Comparison of ENCODE assay signal across 8 cellular contexts in the genomic region with DNA sequence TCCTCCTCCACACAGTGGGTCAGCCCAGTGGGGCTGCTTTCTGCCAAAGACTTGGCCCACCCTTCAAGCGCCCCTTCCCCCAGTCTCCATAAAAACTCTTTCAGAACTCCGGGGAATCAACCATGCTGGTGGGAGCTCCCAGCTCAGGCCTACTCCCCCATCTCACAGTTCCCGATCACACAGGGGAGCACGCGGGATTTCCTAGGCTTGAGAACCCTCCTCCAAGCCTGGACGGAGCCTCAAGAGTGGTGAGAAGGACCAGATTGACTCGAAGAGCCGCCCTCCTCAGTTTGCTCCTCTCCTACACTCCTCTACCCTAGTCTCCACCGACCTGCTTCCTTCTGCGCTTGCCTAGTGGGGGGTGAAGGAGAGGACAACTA.
A peak's percentile ranks its signal among the peaks of the same experiment; 100 is the strongest.
DNase-seq lines count a peak whose midpoint lies in the region; ATAC-seq and TF ChIP-seq lines count a peak whose summit lies in the region.

No MANE protein-coding gene starts in this region.

- peaks cover 35 to 63% of the 10 kb centered on the region in 2 experiments for H3K9me3 Mint-ChIP-seq in H9
- no peaks in the 10 kb centered on the region for H3K9me3 Mint-ChIP-seq in activated B cell treated with CpG ODN at 0.5 μM for 24 hours

- no peak overlapping the region for H2BK12ac ChIP-seq in H9 (ENCODE audit: insufficient read length, low read depth, low read length)

- H4K8ac ChIP-seq in H9 (replicated peaks; ENCODE audit: insufficient read length, low read depth, low read length) = no peak overlapping the region

- H3K18ac ChIP-seq in H9 (ENCODE audit: insufficient read length, low read depth, low read length) = no peak overlapping the region

- no peak overlapping the region for H2AK5ac ChIP-seq in H9 (ENCODE audit: insufficient read length, low read length)

- H3K36me3 ChIP-seq in heart left ventricle (no peaks in the 10 kb centered on the region), skeletal muscle satellite cell (ENCODE audit: insufficient read depth, low read length) (no peaks in the 10 kb centered on the region)

- H3K23me2 ChIP-seq in H9 (ENCODE audit: insufficient read length, low read depth, low read length, poor library complexity, severe bottlenecking) = peaks cover 5% of the 10 kb centered on the region

- DNase-seq in H9 (peak; percentile 37), activated B cell treated with CpG ODN at 0.5 μM for 24 hours (no peak), heart left ventricle (peak in 2 of 5 donors; percentile 13 to 41), T1000 (lab: John Stamatoyannopoulos, UW) (no peak), GM19238 (ENCODE audit: insufficient read length, low spot score) (no peak), HPDE6-E6E7 (ENCODE audit: extremely low spot score) (no peak)
- DNase-seq in activated CD4-positive, alpha-beta T cell treated with anti-CD3 and anti-CD28 coated beads for 48 hours = no peak

- H3K27ac Mint-ChIP-seq in H9 = no peak overlapping the region
- H3K27ac Mint-ChIP-seq in activated B cell treated with CpG ODN at 0.5 μM for 24 hours = no peak overlapping the region

- H2BK20ac ChIP-seq in H9 (ENCODE audit: low read depth, low read length, poor library complexity, severe bottlenecking) = no peak overlapping the region

- H3K56ac ChIP-seq in H9 (ENCODE audit: insufficient read length, low read depth, low read length) = no peak overlapping the region

- H3K4me3 Mint-ChIP-seq in H9 (peak overlapping the region; percentile 63 to 76), activated B cell treated with CpG ODN at 0.5 μM for 24 hours (peak overlapping the region; percentile 83)

- H3T11ph ChIP-seq in H9 (ENCODE audit: low read length) = no peak overlapping the region

- H3K27ac ChIP-seq in H9 (ENCODE audit: insufficient read length, low read depth, low read length) = no peak overlapping the region
- H3K27ac ChIP-seq in heart left ventricle = peak overlapping the region; percentile 76 to 96 (median 88)

- no peaks in the 10 kb centered on the region for H3K79me1 ChIP-seq in H9 (ENCODE audit: insufficient read depth, low read depth, low read length, poor library complexity, severe bottlenecking)

- H3K14ac ChIP-seq in H9 (ENCODE audit: insufficient read depth, low read length) = no peak overlapping the region

- H3K4me1 ChIP-seq in H9 (ENCODE audit: insufficient read depth, low read length) = no peaks in the 10 kb centered on the region
- peaks cover 0 to 14% (median 1%) of the 10 kb centered on the region in 12 donors for H3K4me1 ChIP-seq in heart left ventricle
- peaks cover 18% of the 10 kb centered on the region for H3K4me1 ChIP-seq in skeletal muscle satellite cell (ENCODE audit: control insufficient read depth, insufficient read depth, low read length)

- peak overlapping the region in 11 of 12 donors; percentile 27 to 72 (median 54) for H3K4me3 ChIP-seq in heart left ventricle
- peak overlapping the region; percentile 67 for H3K4me3 ChIP-seq in skeletal muscle satellite cell (ENCODE audit: low read length)

- intact Hi-C loops in activated B cell treated with CpG ODN at 0.5 μM for 24 hours (cut with micrococcal nuclease) (loop anchor here (5.0 kb wide), 2 partner anchors 115 to 245 kb away; partner anchors contain the start of gene SLC16A2), heart left ventricle (cut with DNase I) (loop anchor here in 6 of 10 donors (2.0 to 10.0 kb wide), 6 partner anchors 112 to 245 kb away; partner anchors contain the start of gene SLC16A2 (in 4 of the 6))

- H4K5ac ChIP-seq in H9 (ENCODE audit: insufficient read length, low read depth, low read length) = no peak overlapping the region

- no peak overlapping the region for H2BK15ac ChIP-seq in H9 (ENCODE audit: low read depth, low read length)

- ATAC-seq in activated B cell treated with CpG ODN at 0.5 μM for 24 hours (ENCODE audit: low read depth) (no peak), heart left ventricle (peak in 3 of 4 donors; percentile 15 to 25 (median 16))

- H3K9ac ChIP-seq in H9 (ENCODE audit: extremely low read depth, insufficient read length, low read length) = no peak overlapping the region
- H3K9ac ChIP-seq in skeletal muscle satellite cell (ENCODE audit: low read depth, low read length) = peak overlapping the region; percentile 78

- TF ChIP-seq POLR2A in heart left ventricle (IDR thresholded peaks at IDR 0.05) = no peak

- no peak overlapping the region for H2BK5ac ChIP-seq in H9 (ENCODE audit: insufficient read length, low read length)

- CTCF ChIA-PET in activated B cell treated with CpG ODN at 0.5 μM for 24 hours (lab: Charles Lee) = no interaction called here

- H3K27me3 Mint-ChIP-seq in H9 (ENCODE audit: low read depth) (peaks cover 7% of the 10 kb centered on the region), activated B cell treated with CpG ODN at 0.5 μM for 24 hours (no peaks in the 10 kb centered on the region)

- no peak overlapping the region for H3K4ac ChIP-seq in H9 (ENCODE audit: low read depth, low read length)

- peaks cover 0 to 9% (median 4%) of the 10 kb centered on the region in 3 experiments; a peak in 5 of 7 replicates for H3K36me3 Mint-ChIP-seq in H9 (ENCODE audit: insufficient read depth in 1 of 3, low read depth in 3 of 3)
- no peaks in the 10 kb centered on the region for H3K36me3 Mint-ChIP-seq in activated B cell treated with CpG ODN at 0.5 μM for 24 hours (ENCODE audit: low read depth)

- H2BK120ac ChIP-seq in H9 (ENCODE audit: low read depth, low read length, poor library complexity, severe bottlenecking) = no peak overlapping the region

- TF ChIP-seq CTCF in H9 (conservative IDR thresholded peaks at IDR 0.05) (no peak), activated B cell treated with CpG ODN at 0.5 μM for 24 hours (IDR thresholded peaks at IDR 0.05) (no peak), heart left ventricle (IDR thresholded peaks at IDR 0.05) (no peak)

- peaks cover 18 to 20% of the 10 kb centered on the region in 2 experiments for H3K4me1 Mint-ChIP-seq in H9
- peaks cover 13% of the 10 kb centered on the region for H3K4me1 Mint-ChIP-seq in activated B cell treated with CpG ODN at 0.5 μM for 24 hours

- POLR2A ChIA-PET in activated B cell treated with CpG ODN at 0.5 μM for 24 hours (lab: Charles Lee) = interaction anchor here (0.6 to 1.5 kb wide), 2 partner anchors 31 to 37 kb away, joined by 3 read pairs; no protein-coding TSS in a partner anchor

- no CpG with 5 or more reads among the region's 10 CpGs for WGBS in H9 (ENCODE audit: extremely low coverage, insufficient read length, low lambda C conversion rate)
- WGBS in heart left ventricle, 4 donors = 33 to 75% (median 47%) methylated on average over 10 of the region's 10 CpGs

- H2AFZ ChIP-seq in H9 (ENCODE audit: low read length) = no peak overlapping the region

- H3K27me3 ChIP-seq in H9 (ENCODE audit: insufficient read depth, low read length) (no peaks in the 10 kb centered on the region), heart left ventricle (peaks cover 0 to 9% (median 0%) of the 10 kb centered on the region in 9 donors), skeletal muscle satellite cell (ENCODE audit: control insufficient read depth, insufficient read depth, low read length) (no peaks in the 10 kb centered on the region)

- no peaks in the 10 kb centered on the region for H3K9me3 ChIP-seq in H9 (ENCODE audit: control insufficient read depth, low read depth, low read length)
- no peaks in the 10 kb centered on the region for H3K9me3 ChIP-seq in heart left ventricle
- H3K9me3 ChIP-seq in skeletal muscle satellite cell (replicated peaks; ENCODE audit: low read length) = no peaks in the 10 kb centered on the region

- no peak overlapping the region for H4K91ac ChIP-seq in H9 (ENCODE audit: insufficient read length, low read depth, low read length)

- no peaks in the 10 kb centered on the region for H4K20me1 ChIP-seq in H9 (ENCODE audit: control insufficient read depth, insufficient read depth, insufficient read length)

- H3K79me2 ChIP-seq in H9 (ENCODE audit: insufficient read depth, low read length) = no peaks in the 10 kb centered on the region

- peak overlapping the region; percentile 63 for H3K4me2 ChIP-seq in H9 (ENCODE audit: insufficient read depth, insufficient read length, low read length)
- peak overlapping the region; percentile 87 for H3K4me2 ChIP-seq in skeletal muscle satellite cell (ENCODE audit: low read length)

- H3K23ac ChIP-seq in H9 (ENCODE audit: insufficient read length, low read depth, low read length) = no peak overlapping the region
